Comparison of ENCODE assay signal across 1 cellular context in the genomic region with DNA sequence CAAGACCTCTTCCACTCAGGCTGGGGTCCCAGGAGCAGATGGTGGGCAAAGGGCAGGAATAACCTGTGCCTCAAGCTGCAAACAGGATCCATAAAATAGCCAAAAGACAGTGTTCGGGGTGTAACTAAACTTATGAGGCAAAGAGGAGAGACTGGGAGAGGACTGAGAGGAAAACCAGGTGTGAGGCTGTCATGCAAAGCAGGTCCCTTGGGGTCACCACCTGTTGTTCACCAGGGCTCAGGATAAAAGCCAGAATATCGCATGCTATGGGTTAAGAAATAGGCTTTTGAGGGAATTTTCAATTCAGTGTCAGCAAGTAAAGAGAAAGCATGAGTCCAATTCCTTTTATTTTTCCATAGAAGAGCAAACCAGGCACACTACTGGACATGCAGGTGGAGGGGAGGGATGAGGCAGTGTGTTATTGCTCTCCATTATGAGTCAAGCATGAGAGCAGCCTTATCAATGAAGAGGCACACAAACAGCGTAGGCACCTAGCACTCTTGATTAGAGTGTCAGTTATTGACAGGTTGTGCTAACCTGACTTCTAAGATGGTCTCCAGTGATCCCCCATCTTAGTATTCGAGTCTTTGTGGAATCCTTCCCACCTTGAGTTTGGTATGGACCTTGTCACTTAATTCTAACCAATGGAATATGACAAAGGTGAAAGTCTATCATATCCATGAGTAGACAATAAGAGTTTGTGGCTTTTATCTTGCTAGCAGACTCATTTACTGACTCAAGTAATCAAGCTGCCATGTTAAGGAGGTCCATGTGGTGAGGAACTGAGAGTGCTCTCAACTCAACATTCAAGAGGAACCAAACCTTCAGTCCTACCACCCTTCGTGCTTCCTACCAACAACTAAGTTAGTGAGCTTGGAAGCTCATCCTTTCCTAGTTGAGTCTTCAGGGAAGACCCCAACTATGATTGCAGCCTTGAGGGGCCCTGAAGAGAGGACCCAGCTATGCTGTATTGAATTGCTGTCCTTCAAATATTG.
A peak's percentile ranks its signal among the peaks of the same experiment; 100 is the strongest.
TF ChIP-seq lines count a peak whose summit lies in the region.

No MANE protein-coding gene starts in this region.

TF ChIP-seq in GM12878, 131 proteins besides CTCF, POLR2A, EP300 and RAD21 (continued from another document):
- TF ChIP-seq, protein P1, sequence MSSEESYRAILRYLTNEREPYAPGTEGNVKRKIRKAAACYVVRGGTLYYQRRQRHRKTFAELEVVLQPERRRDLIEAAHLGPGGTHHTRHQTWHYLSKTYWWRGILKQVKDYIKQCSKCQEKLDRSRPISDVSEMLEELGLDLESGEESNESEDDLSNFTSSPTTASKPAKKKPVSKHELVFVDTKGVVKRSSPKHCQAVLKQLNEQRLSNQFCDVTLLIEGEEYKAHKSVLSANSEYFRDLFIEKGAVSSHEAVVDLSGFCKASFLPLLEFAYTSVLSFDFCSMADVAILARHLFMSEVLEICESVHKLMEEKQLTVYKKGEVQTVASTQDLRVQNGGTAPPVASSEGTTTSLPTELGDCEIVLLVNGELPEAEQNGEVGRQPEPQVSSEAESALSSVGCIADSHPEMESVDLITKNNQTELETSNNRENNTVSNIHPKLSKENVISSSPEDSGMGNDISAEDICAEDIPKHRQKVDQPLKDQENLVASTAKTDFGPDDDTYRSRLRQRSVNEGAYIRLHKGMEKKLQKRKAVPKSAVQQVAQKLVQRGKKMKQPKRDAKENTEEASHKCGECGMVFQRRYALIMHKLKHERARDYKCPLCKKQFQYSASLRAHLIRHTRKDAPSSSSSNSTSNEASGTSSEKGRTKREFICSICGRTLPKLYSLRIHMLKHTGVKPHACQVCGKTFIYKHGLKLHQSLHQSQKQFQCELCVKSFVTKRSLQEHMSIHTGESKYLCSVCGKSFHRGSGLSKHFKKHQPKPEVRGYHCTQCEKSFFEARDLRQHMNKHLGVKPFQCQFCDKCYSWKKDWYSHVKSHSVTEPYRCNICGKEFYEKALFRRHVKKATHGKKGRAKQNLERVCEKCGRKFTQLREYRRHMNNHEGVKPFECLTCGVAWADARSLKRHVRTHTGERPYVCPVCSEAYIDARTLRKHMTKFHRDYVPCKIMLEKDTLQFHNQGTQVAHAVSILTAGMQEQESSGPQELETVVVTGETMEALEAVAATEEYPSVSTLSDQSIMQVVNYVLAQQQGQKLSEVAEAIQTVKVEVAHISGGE (CRISPR knock-in tag; IDR thresholded peaks at IDR 0.05): no peak
- TF ChIP-seq CBFB (IDR thresholded peaks at IDR 0.05; ENCODE audit: low read depth) (no peak), MYC (IDR thresholded peaks at IDR 0.05; ENCODE audit: insufficient read depth, insufficient read length, insufficient replicate concordance, low read length, severe bottlenecking) (no peak), CREM (IDR thresholded peaks at IDR 0.05; ENCODE audit: low read depth) (peak; percentile 10; the same call in 1 of the 2 replicates), REST (IDR thresholded peaks at IDR 0.05; ENCODE audit: low read depth, low read length) (no peak), ZBED1 (IDR thresholded peaks at IDR 0.05; ENCODE audit: borderline replicate concordance) (no peak), POLR2AphosphoS5 (IDR thresholded peaks at IDR 0.05; ENCODE audit: low read length) (no peak), CHD2 (IDR thresholded peaks at IDR 0.05; ENCODE audit: borderline replicate concordance, low read depth, low read length) (no peak), NRF1 (conservative IDR thresholded peaks at IDR 0.05; ENCODE audit: low read depth, low read length) (no peak), WRNIP1 (IDR thresholded peaks at IDR 0.05; ENCODE audit: borderline replicate concordance, low read depth, low read length) (no peak), POU2F2 (IDR thresholded peaks at IDR 0.05; ENCODE audit: borderline replicate concordance, low read depth, low read length) (no peak), NFYA (IDR thresholded peaks at IDR 0.05; ENCODE audit: borderline replicate concordance, low read depth, low read length) (no peak), ZSCAN29 (IDR thresholded peaks at IDR 0.05) (no peak), IRF4 (IDR thresholded peaks at IDR 0.05; ENCODE audit: low read depth, low read length) (peak; percentile 82), RBBP5 (conservative IDR thresholded peaks at IDR 0.05) (no peak), BRCA1 (IDR thresholded peaks at IDR 0.05; ENCODE audit: low read depth, low read length) (no peak), STAT3 (IDR thresholded peaks at IDR 0.05; ENCODE audit: low read depth, low read length) (no peak), E2F4 (IDR thresholded peaks at IDR 0.05; ENCODE audit: low read depth, low read length) (no peak), ATF7 (IDR thresholded peaks at IDR 0.05; ENCODE audit: low read depth) (no peak), SKIL (IDR thresholded peaks at IDR 0.05; ENCODE audit: low read depth, poor library complexity, severe bottlenecking) (no peak), SREBF2 (IDR thresholded peaks at IDR 0.05; ENCODE audit: low read length) (no peak)
- TF ChIP-seq, protein P2, sequence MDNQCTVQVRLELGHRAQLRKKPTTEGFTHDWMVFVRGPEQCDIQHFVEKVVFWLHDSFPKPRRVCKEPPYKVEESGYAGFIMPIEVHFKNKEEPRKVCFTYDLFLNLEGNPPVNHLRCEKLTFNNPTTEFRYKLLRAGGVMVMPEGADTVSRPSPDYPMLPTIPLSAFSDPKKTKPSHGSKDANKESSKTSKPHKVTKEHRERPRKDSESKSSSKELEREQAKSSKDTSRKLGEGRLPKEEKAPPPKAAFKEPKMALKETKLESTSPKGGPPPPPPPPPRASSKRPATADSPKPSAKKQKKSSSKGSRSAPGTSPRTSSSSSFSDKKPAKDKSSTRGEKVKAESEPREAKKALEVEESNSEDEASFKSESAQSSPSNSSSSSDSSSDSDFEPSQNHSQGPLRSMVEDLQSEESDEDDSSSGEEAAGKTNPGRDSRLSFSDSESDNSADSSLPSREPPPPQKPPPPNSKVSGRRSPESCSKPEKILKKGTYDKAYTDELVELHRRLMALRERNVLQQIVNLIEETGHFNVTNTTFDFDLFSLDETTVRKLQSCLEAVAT (IDR thresholded peaks at IDR 0.05): no peak
- TF ChIP-seq, protein P3, sequence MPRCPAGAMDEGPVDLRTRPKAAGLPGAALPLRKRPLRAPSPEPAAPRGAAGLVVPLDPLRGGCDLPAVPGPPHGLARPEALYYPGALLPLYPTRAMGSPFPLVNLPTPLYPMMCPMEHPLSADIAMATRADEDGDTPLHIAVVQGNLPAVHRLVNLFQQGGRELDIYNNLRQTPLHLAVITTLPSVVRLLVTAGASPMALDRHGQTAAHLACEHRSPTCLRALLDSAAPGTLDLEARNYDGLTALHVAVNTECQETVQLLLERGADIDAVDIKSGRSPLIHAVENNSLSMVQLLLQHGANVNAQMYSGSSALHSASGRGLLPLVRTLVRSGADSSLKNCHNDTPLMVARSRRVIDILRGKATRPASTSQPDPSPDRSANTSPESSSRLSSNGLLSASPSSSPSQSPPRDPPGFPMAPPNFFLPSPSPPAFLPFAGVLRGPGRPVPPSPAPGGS (IDR thresholded peaks at IDR 0.05; ENCODE audit: borderline replicate concordance, insufficient read depth, low read depth, low read length, poor library complexity, severe bottlenecking): no peak
- TF ChIP-seq, protein P4, sequence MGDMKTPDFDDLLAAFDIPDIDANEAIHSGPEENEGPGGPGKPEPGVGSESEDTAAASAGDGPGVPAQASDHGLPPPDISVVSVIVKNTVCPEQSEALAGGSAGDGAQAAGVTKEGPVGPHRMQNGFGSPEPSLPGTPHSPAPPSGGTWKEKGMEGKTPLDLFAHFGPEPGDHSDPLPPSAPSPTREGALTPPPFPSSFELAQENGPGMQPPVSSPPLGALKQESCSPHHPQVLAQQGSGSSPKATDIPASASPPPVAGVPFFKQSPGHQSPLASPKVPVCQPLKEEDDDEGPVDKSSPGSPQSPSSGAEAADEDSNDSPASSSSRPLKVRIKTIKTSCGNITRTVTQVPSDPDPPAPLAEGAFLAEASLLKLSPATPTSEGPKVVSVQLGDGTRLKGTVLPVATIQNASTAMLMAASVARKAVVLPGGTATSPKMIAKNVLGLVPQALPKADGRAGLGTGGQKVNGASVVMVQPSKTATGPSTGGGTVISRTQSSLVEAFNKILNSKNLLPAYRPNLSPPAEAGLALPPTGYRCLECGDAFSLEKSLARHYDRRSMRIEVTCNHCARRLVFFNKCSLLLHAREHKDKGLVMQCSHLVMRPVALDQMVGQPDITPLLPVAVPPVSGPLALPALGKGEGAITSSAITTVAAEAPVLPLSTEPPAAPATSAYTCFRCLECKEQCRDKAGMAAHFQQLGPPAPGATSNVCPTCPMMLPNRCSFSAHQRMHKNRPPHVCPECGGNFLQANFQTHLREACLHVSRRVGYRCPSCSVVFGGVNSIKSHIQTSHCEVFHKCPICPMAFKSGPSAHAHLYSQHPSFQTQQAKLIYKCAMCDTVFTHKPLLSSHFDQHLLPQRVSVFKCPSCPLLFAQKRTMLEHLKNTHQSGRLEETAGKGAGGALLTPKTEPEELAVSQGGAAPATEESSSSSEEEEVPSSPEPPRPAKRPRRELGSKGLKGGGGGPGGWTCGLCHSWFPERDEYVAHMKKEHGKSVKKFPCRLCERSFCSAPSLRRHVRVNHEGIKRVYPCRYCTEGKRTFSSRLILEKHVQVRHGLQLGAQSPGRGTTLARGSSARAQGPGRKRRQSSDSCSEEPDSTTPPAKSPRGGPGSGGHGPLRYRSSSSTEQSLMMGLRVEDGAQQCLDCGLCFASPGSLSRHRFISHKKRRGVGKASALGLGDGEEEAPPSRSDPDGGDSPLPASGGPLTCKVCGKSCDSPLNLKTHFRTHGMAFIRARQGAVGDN (IDR thresholded peaks at IDR 0.05): peak; percentile 35; the same call in 1 of the 2 replicates
- TF ChIP-seq, protein P5, sequence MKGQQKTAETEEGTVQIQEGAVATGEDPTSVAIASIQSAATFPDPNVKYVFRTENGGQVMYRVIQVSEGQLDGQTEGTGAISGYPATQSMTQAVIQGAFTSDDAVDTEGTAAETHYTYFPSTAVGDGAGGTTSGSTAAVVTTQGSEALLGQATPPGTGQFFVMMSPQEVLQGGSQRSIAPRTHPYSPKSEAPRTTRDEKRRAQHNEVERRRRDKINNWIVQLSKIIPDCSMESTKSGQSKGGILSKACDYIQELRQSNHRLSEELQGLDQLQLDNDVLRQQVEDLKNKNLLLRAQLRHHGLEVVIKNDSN (IDR thresholded peaks at IDR 0.05; ENCODE audit: borderline replicate concordance, extremely low read length, insufficient read depth, low read depth, low read length): no peak
- TF ChIP-seq, protein P6, sequence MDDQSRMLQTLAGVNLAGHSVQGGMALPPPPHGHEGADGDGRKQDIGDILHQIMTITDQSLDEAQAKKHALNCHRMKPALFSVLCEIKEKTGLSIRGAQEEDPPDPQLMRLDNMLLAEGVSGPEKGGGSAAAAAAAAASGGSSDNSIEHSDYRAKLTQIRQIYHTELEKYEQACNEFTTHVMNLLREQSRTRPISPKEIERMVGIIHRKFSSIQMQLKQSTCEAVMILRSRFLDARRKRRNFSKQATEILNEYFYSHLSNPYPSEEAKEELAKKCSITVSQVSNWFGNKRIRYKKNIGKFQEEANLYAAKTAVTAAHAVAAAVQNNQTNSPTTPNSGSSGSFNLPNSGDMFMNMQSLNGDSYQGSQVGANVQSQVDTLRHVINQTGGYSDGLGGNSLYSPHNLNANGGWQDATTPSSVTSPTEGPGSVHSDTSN (IDR thresholded peaks at IDR 0.05; ENCODE audit: insufficient replicate concordance, low read depth, low read length): no peak
